ENCODE assay signal across 20 cellular contexts in genomic region chr11:44661311-44661717, GRCh38.
DNase-seq lines count a peak whose midpoint lies in the region; ATAC-seq, FAIRE-seq and TF ChIP-seq lines count a peak whose summit lies in the region.
"Had no signal": no experiment of that assay in that cellular context is flagged by ENCODE, and none has a peak within 500 bp of the region (broad histone marks: within the 10 kb centered on the region; RNA-seq: fewer than 3 reads in every experiment).

No MANE protein-coding gene starts in this region.

- no peak for FAIRE-seq in A549 (lab: Jason Lieb, UNC)
- FAIRE-seq: A204.1, GM12878, H1 had no signal

- peak overlapping the region; percentile 81 for H2AK5ac ChIP-seq in neuronal stem cell (ENCODE audit: low read depth, low read length)

- TF ChIP-seq RAD21 in A549 (conservative IDR thresholded peaks at IDR 0.05 in 1 of 2, IDR thresholded peaks at IDR 0.05 in 1 of 2), result no peak

- no peak overlapping the region for H4K8ac ChIP-seq in neuronal stem cell (ENCODE audit: low read depth, low read length)

- intact Hi-C loops in heart right ventricle (cut with DNase I), result no loop called here

- TF ChIP-seq CTCF in A549 (IDR thresholded peaks at IDR 0.05), result no peak
- TF ChIP-seq CTCF in heart right ventricle (IDR thresholded peaks at IDR 0.05), result no peak

- H3K36me3 ChIP-seq in heart right ventricle (no peaks in the 10 kb centered on the region), neuronal stem cell (replicated peaks in 1 of 2; ENCODE audit: control insufficient read depth in 2 of 2, insufficient read depth in 2 of 2, low read length in 2 of 2) (no peaks in the 10 kb centered on the region)

- POLR2A ChIA-PET in A549 (lab: Yijun Ruan, JAX), result no interaction called here

- no peak overlapping the region for H3K23ac ChIP-seq in neuronal stem cell (ENCODE audit: low read depth, low read length, poor library complexity)

- no peak overlapping the region for H3K14ac ChIP-seq in neuronal stem cell (ENCODE audit: low read length)

- ATAC-seq in A549, result peak; percentile 35 to 52; a peak in 4 of 6 replicates
- ATAC-seq in heart right ventricle, result peak; percentile 5 to 50 (median 33)
- no peak for ATAC-seq in GM19467 (IDR thresholded peaks at IDR 0.05; ENCODE audit: unreplicated experiment)
- ATAC-seq in GM21447 (IDR thresholded peaks at IDR 0.05; ENCODE audit: unreplicated experiment), result no peak
- ATAC-seq: GM12878 had no signal

- 63% methylated on average over 7 of the region's 7 CpGs for WGBS in A549 (ENCODE audit: missing lambda C conversion rate)
- 67 to 73% methylated on average over 7 of the region's 7 CpGs for WGBS in heart right ventricle, 2 donors
- WGBS in neuronal stem cell (ENCODE audit: extremely low coverage in 2 of 2, insufficient read length in 2 of 2, insufficient replicate concordance in 1 of 2), 2 donors, result no CpG with 5 or more reads among the region's 7 CpGs

- H3K4me2 ChIP-seq in A549 (no peak overlapping the region), neuronal stem cell (ENCODE audit: insufficient read depth, low read length, poor library complexity, severe bottlenecking) (no peak overlapping the region)
- H3K4me2 ChIP-seq: PC-9 had no signal

- H2BK15ac ChIP-seq in neuronal stem cell (ENCODE audit: low read length), result peak overlapping the region; percentile 70

- H3K4me3 ChIP-seq in A549 (no peak overlapping the region), heart right ventricle (no peak overlapping the region), neuronal stem cell (ENCODE audit: low read length in 2 of 2) (no peak overlapping the region)
- H3K4me3 ChIP-seq: GM12878, PC-9 had no signal

- TF ChIP-seq EP300 in A549 (IDR thresholded peaks at IDR 0.05), result no peak

- no peak overlapping the region for H2AFZ ChIP-seq in neuronal stem cell (ENCODE audit: low read length)
- H2AFZ ChIP-seq: PC-9 had no signal

- no peak overlapping the region for H2BK12ac ChIP-seq in neuronal stem cell (ENCODE audit: low read length)

- no peak overlapping the region for H3K18ac ChIP-seq in neuronal stem cell (ENCODE audit: low read length)

- no peak overlapping the region for H4K91ac ChIP-seq in neuronal stem cell (ENCODE audit: low read depth, low read length, poor library complexity)

- DNase-seq in A549 (ENCODE audit: low read depth in 1 of 2, low spot score in 1 of 2), result no peak
- DNase-seq in RPMI7951 (ENCODE audit: low read depth), result peak; percentile 17
- DNase-seq in heart right ventricle, result no peak
- no peak for DNase-seq in neuronal stem cell (ENCODE audit: low spot score)
- no peak for DNase-seq in central memory CD4-positive, alpha-beta T cell
- DNase-seq in HuH-7.5 (ENCODE audit: low spot score), result no peak
- DNase-seq: DMS 273 treated with DMSO at 0.1 percent for 48 hours, GDM1, KBM-7, NCI-H1436, NCI-H2029, NCI-H510A, NCI-H774, PC-9 had no signal

- H3K9me3 ChIP-seq in A549 (no peaks in the 10 kb centered on the region), heart right ventricle (no peaks in the 10 kb centered on the region), neuronal stem cell (replicated peaks in 1 of 2; ENCODE audit: control insufficient read depth in 2 of 2, insufficient read depth in 1 of 2, low read depth in 1 of 2, low read length in 2 of 2) (no peaks in the 10 kb centered on the region)

- no peak overlapping the region for H3K4ac ChIP-seq in neuronal stem cell (ENCODE audit: low read length)

- H3K27me3 ChIP-seq in heart right ventricle (no peaks in the 10 kb centered on the region), neuronal stem cell (ENCODE audit: control insufficient read depth in 3 of 3, insufficient read depth in 3 of 3, low read depth in 1 of 3, low read length in 3 of 3) (no peaks in the 10 kb centered on the region)

- no peak overlapping the region for H3K9ac ChIP-seq in neuronal stem cell (ENCODE audit: low read depth, low read length, poor library complexity)

- H3K27ac ChIP-seq in A549 (no peak overlapping the region), heart right ventricle (peak overlapping the region in 1 of 10 donors; percentile 45), neuronal stem cell (replicated peaks; ENCODE audit: low read length) (no peak overlapping the region)
- H3K27ac ChIP-seq: C4-2B, PC-9 had no signal

- CTCF ChIA-PET in A549 (lab: Yijun Ruan, JAX), result interaction anchor here (0.6 to 1.1 kb wide), 4 partner anchors 12 to 266 kb away, joined by 3 to 4 read pairs (median 3); no protein-coding TSS in a partner anchor

- no peak overlapping the region for H2BK5ac ChIP-seq in neuronal stem cell (ENCODE audit: low read length)

- H3K4me1 ChIP-seq in A549 (no peaks in the 10 kb centered on the region), heart right ventricle (peaks cover 0 to 33% (median 3%) of the 10 kb centered on the region in 9 donors), neuronal stem cell (ENCODE audit: control insufficient read depth in 2 of 2, insufficient read depth in 1 of 2, low read depth in 1 of 2, low read length in 2 of 2) (peaks cover 0 to 1% of the 10 kb centered on the region in 2 donors)

- no peak overlapping the region for H2BK120ac ChIP-seq in neuronal stem cell (ENCODE audit: low read depth, low read length)

- TF ChIP-seq POLR2A in A549 (IDR thresholded peaks at IDR 0.05; ENCODE audit: low read length), result no peak

- no peaks in the 10 kb centered on the region for H3K79me1 ChIP-seq in neuronal stem cell (ENCODE audit: low read depth, low read length)

TF ChIP-seq in A549, 52 proteins besides CTCF, POLR2A, EP300 and RAD21:
- TF ChIP-seq MAFK (IDR thresholded peaks at IDR 0.05; ENCODE audit: partially characterized antibody) (peak; percentile 36), HDAC2 (IDR thresholded peaks at IDR 0.05) (no peak)

Comparison
In these comparisons a context has a peak if more than half of its experiments do, and no peak if none do; other contexts are left out.
1. ATAC-seq: peak in A549 (2 of 2) and heart right ventricle (8 of 8); none in GM19467 (single experiment) and GM21447 (single experiment).